ENCODE assay signal across 8 cellular contexts in the genomic region with DNA sequence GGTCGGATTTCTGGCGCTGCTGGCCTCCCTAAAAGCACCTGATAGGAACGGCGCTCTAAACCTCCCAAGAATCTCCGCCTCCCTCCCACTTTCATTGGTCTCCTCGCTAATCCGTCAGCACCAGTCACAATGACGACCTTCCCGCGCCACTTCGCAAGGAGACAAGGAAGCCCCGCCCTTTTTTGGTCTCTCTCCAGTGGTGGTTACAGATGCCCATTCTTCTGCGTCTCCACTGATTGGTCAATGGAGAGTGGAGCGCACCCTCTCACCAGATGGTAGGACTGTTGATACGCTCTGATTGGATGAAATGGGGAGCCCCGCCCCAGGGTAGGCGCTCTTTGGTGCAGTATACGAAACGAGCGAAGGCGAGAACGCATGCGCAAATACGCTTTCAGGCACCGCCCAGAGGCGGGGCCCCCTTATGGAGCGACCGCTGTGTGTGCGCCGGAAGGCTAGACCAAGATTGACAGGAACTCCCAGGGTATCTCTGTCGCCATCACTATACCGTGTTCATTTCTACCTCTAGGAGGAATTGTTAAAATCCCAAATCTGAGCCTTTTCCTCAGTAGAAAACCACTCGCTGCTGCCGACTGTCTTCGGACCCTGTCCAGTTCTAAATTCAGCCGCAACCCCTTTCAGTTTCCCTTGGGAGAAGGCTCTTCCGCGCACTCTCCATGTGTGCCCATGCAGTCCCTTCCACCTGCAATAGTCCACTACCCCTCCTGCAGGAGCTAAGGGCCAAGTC. TPM values are rescaled to one million over a fixed set of nuclear protein-coding genes. Genes with fewer than 3 reads are reported as not detected.
DNase-seq lines count a peak whose midpoint lies in the region; ATAC-seq and TF ChIP-seq lines count a peak whose summit lies in the region.

No MANE protein-coding gene starts in this region.

- no peak for TF ChIP-seq CTCF in PC-9 (conservative IDR thresholded peaks at IDR 0.05)

- peaks cover 54% of the 10 kb centered on the region for H3K4me1 Mint-ChIP-seq in activated T-cell treated with anti-CD3 and anti-CD28 coated beads, Interleukin-2, amount 50 U/mL, for 4 hours (ENCODE audit: low read depth)

- H4K20me1 ChIP-seq in PC-9 (ENCODE audit: insufficient read depth) = peaks cover 35% of the 10 kb centered on the region

- no peaks in the 10 kb centered on the region for H3K9me2 ChIP-seq in PC-9 (ENCODE audit: insufficient read depth)

- H3K9ac ChIP-seq in mucosa of rectum (ENCODE audit: low read depth in 1 of 2, low read length in 2 of 2) = peak overlapping the region; percentile 86 to 96

- H3K36me3 ChIP-seq in PC-9 (ENCODE audit: low read depth) = peaks cover 18% of the 10 kb centered on the region
- peaks cover 9 to 16% of the 10 kb centered on the region in 2 donors for H3K36me3 ChIP-seq in esophagus (ENCODE audit: control insufficient read depth in 2 of 2, insufficient read depth in 2 of 2, low read length in 1 of 2)
- H3K36me3 ChIP-seq in mucosa of rectum (ENCODE audit: control insufficient read depth in 2 of 2, insufficient read depth in 2 of 2, low read length in 2 of 2) = peaks cover 20 to 27% of the 10 kb centered on the region in 2 donors

- DNase-seq in DMS53 treated with DMSO at 0.1 percent for 48 hours (lab: John Stamatoyannopoulos, UW; ENCODE audit: unreplicated experiment) (peak; percentile 100), KBM-7 (peak; percentile 100), PC-9 (peak; percentile 99)
- peak; percentile 98 for DNase-seq in activated T-cell treated with anti-CD3 and anti-CD28 coated beads, Interleukin-2, amount 50 U/mL, for 4 hours
- peak; percentile 94 to 99 for DNase-seq in stimulated activated CD8-positive, alpha-beta memory T cell treated with anti-CD3 and anti-CD28 coated beads, Interleukin-4, amount 100 ng/mL, for 4 hours (ENCODE audit: low read depth in 2 of 2, low spot score in 1 of 2)

- in situ Hi-C loops in KBM-7 (cut with MboI; ENCODE audit: low pct_unique_long_range_greater_than_20kb, low sequenced_read_pairs) = no loop called here

- BruUV-seq in PC-9 (replicated peaks; lab: Mats Ljungman, UMichigan) = TSS peak; percentile 77

- POLR2A ChIA-PET in PC-9 (lab: Charles Lee; ENCODE audit: unreplicated experiment) = interaction anchor here (0.5 kb wide), 1 partner anchor 81 kb away, joined by 5 read pairs; no protein-coding TSS in a partner anchor

- H3K27me3 Mint-ChIP-seq in activated T-cell treated with anti-CD3 and anti-CD28 coated beads, Interleukin-2, amount 50 U/mL, for 4 hours (ENCODE audit: low read depth) = no peaks in the 10 kb centered on the region

- H3K4me3 Mint-ChIP-seq in activated T-cell treated with anti-CD3 and anti-CD28 coated beads, Interleukin-2, amount 50 U/mL, for 4 hours = peak overlapping the region; percentile 97

- 0 to 1% methylated on average over 38 of the region's 38 CpGs for WGBS in esophagus, 2 donors

- peak overlapping the region; percentile 99 for H3K4me2 ChIP-seq in PC-9

- 0 out of 2 replicates have a peak overlapping the region, but pooled peaks have one; percentile 66 for H2AFZ ChIP-seq in PC-9

- peaks cover 49% of the 10 kb centered on the region for H3K79me2 ChIP-seq in PC-9 (ENCODE audit: low read depth)

- H3K9me3 ChIP-seq in PC-9 (ENCODE audit: insufficient read depth, low read depth) (no peaks in the 10 kb centered on the region), esophagus (ENCODE audit: control insufficient read depth in 2 of 2, insufficient read depth in 1 of 2, low read depth in 1 of 2, low read length in 1 of 2) (no peaks in the 10 kb centered on the region), mucosa of rectum (ENCODE audit: control insufficient read depth in 2 of 2, low read length in 2 of 2) (no peaks in the 10 kb centered on the region)

- peaks cover 52% of the 10 kb centered on the region for H3F3A ChIP-seq in PC-9 (ENCODE audit: insufficient read depth, low read depth)

- peaks cover 29% of the 10 kb centered on the region for H3K36me3 Mint-ChIP-seq in activated T-cell treated with anti-CD3 and anti-CD28 coated beads, Interleukin-2, amount 50 U/mL, for 4 hours (ENCODE audit: insufficient read depth)

- intact Hi-C loops in PC-9 (cut with micrococcal nuclease; ENCODE audit: unreplicated experiment) = loop anchor here (1.0 to 5.0 kb wide), 7 partner anchors 14 to 213 kb away; a partner anchor contains a TSS

- peak; percentile 67 for ATAC-seq in GM21723 (IDR thresholded peaks at IDR 0.05; ENCODE audit: unreplicated experiment)
- peak; percentile 72 to 75 for ATAC-seq in activated T-cell treated with anti-CD3 and anti-CD28 coated beads, Interleukin-2, amount 50 U/mL, for 4 hours

- CTCF ChIA-PET in PC-9 (lab: Charles Lee) = interaction anchor here (1.0 kb wide), 1 partner anchor 80 kb away, joined by 3 read pairs; a partner anchor contains a TSS

- peak overlapping the region; percentile 84 for H3K27ac ChIP-seq in PC-9
- peak overlapping the region; percentile 100 for H3K27ac ChIP-seq in esophagus (ENCODE audit: low read depth in 2 of 2, low read length in 1 of 2)
- peak overlapping the region; percentile 100 for H3K27ac ChIP-seq in mucosa of rectum (ENCODE audit: low read depth in 2 of 2, low read length in 2 of 2)

- H3K27me3 ChIP-seq in PC-9 (ENCODE audit: insufficient read depth, low read depth) = no peaks in the 10 kb centered on the region
- no peaks in the 10 kb centered on the region for H3K27me3 ChIP-seq in esophagus (ENCODE audit: control insufficient read depth in 1 of 2, insufficient read depth in 2 of 2, low read length in 2 of 2)
- no peaks in the 10 kb centered on the region for H3K27me3 ChIP-seq in mucosa of rectum (ENCODE audit: control insufficient read depth in 2 of 2, insufficient read depth in 2 of 2, low read length in 2 of 2)

- H3K9me3 Mint-ChIP-seq in activated T-cell treated with anti-CD3 and anti-CD28 coated beads, Interleukin-2, amount 50 U/mL, for 4 hours = no peaks in the 10 kb centered on the region

- H3K4me1 ChIP-seq in PC-9 (replicated peaks; ENCODE audit: insufficient read depth) (peaks cover 35% of the 10 kb centered on the region), esophagus (ENCODE audit: control insufficient read depth in 2 of 2, insufficient read depth in 2 of 2, low read length in 1 of 2) (peaks cover 3 to 7% of the 10 kb centered on the region in 2 donors), mucosa of rectum (ENCODE audit: control insufficient read depth in 2 of 2, insufficient read depth in 2 of 2, low read length in 2 of 2) (peaks cover 30 to 37% of the 10 kb centered on the region in 2 donors)

- peak overlapping the region; percentile 76 for H3K4me3 ChIP-seq in PC-9
- peak overlapping the region; percentile 71 to 72 for H3K4me3 ChIP-seq in esophagus (ENCODE audit: low read depth in 1 of 2, low read length in 2 of 2)
- peak overlapping the region; percentile 73 to 83 for H3K4me3 ChIP-seq in mucosa of rectum (ENCODE audit: low read length in 2 of 2)

RNA-seq across cellular contexts. Expression of a gene that starts 0.6 kb away (rescaled TPM):
- 368 and 443 TPM in 2 replicates for total RNA-seq in PC-9 (2021)
- 100 to 1,000 TPM; 679 to 736 (median 698) TPM for total RNA-seq in activated T-cell treated with anti-CD3 and anti-CD28 coated beads, Interleukin-2, amount 50 U/mL, for 4 hours
- 100 to 1,000 TPM; 134 to 150 TPM for polyA plus RNA-seq in esophagus

RNA-seq across cellular contexts. Expression of a gene that starts 18.8 kb away (rescaled TPM):
- total RNA-seq in PC-9 (2021) = 142 and 143 TPM in 2 replicates
- total RNA-seq in activated T-cell treated with anti-CD3 and anti-CD28 coated beads, Interleukin-2, amount 50 U/mL, for 4 hours = 100 to 1,000 TPM in 2 of 3 donors, 10 to 100 TPM in 1; 91.1 to 109 (median 108) TPM
- 100 to 1,000 TPM; 108 to 215 TPM for polyA plus RNA-seq in esophagus

RNA-seq across cellular contexts. Expression of a gene that starts 27.7 kb away (rescaled TPM):
- total RNA-seq in PC-9 (2021) = 10.3 and 14.6 TPM in 2 replicates
- 10 to 100 TPM; 65.2 to 77.3 (median 68.6) TPM for total RNA-seq in activated T-cell treated with anti-CD3 and anti-CD28 coated beads, Interleukin-2, amount 50 U/mL, for 4 hours
- 10 to 100 TPM in 1 of 2 donors, 1 to 10 TPM in 1; 8.4 to 20.5 TPM for polyA plus RNA-seq in esophagus

RNA-seq across cellular contexts. Expression of a gene that starts 37.7 kb away (rescaled TPM):
- 1.0 and 2.2 TPM in 2 replicates for total RNA-seq in PC-9 (2021)
- total RNA-seq in activated T-cell treated with anti-CD3 and anti-CD28 coated beads, Interleukin-2, amount 50 U/mL, for 4 hours = 1 to 10 TPM; 1.7 to 2.7 (median 2.2) TPM
- polyA plus RNA-seq in esophagus = 1 to 10 TPM in 1 of 2 donors, under 1 TPM in 1; 0.66 to 2.3 TPM

RNA-seq across cellular contexts. Expression of a gene that starts 49.0 kb away (rescaled TPM):
- total RNA-seq in PC-9 (2021) = 29.6 and 32.9 TPM in 2 replicates
- 10 to 100 TPM; 23.5 to 29.8 (median 27.3) TPM for total RNA-seq in activated T-cell treated with anti-CD3 and anti-CD28 coated beads, Interleukin-2, amount 50 U/mL, for 4 hours
- polyA plus RNA-seq in esophagus = 10 to 100 TPM; 29.5 to 36.1 TPM

Comparison
In these comparisons a context has a peak if more than half of its experiments do, and no peak if none do; other contexts are left out.
1. Peak in every context shown above with its lines: DNase-seq, ATAC-seq, H3K4me3 ChIP-seq and H3K27ac ChIP-seq.